16 cellular contexts compared by ENCODE assay signal in the genomic region with DNA sequence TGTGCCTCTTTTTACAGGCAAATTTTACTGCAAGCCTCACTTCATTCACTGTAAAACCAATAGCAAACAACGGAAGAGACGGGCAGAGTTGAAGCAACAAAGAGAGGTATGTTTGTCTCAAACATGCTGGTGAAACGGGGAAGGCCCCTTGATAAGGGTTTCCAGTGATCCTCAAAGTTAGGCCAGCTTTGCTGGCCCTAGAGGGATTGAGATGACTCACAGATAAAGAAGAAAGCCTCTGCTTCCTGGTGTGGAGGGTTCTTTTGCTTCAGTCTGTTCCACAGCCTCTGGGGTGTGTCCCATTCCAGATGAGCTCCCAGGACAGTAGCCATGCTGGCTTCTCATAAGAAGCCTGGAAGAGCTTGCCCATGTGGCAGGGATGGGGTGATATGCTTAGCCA.
DNase-seq lines count a peak whose midpoint lies in the region; ATAC-seq, FAIRE-seq and TF ChIP-seq lines count a peak whose summit lies in the region.
"Had no signal": no experiment of that assay in that cellular context is flagged by ENCODE, and none has a peak within 500 bp of the region (broad histone marks: within the 10 kb centered on the region; RNA-seq: fewer than 3 reads in every experiment).

No MANE protein-coding gene starts in this region.

- no peaks in the 10 kb centered on the region for H3K9me3 ChIP-seq in PC-9 (ENCODE audit: insufficient read depth, low read depth)
- H3K9me3 ChIP-seq: SJCRH30 had no signal

- H3K27ac ChIP-seq in PC-9, result peak overlapping the region; percentile 60
- H3K27ac ChIP-seq: SJCRH30 had no signal

- peaks cover 22% of the 10 kb centered on the region for H3F3A ChIP-seq in PC-9 (ENCODE audit: insufficient read depth, low read depth)

- FAIRE-seq in urothelium cell line (lab: Jason Lieb, UNC) (no peak), HTR-8/SVneo (lab: Jason Lieb, UNC) (no peak)
- FAIRE-seq: islet of Langerhans had no signal

- no TSS peak for BruUV-seq in PC-9 (replicated peaks; lab: Mats Ljungman, UMichigan)

- H3K4me3 ChIP-seq in PC-9 (no peak overlapping the region), fibroblast of pulmonary artery (replicated peaks; ENCODE audit: low read depth, low read length) (no peak overlapping the region)
- H3K4me3 ChIP-seq: SJCRH30 had no signal

- TF ChIP-seq CTCF in PC-9 (conservative IDR thresholded peaks at IDR 0.05) (no peak), fibroblast of pulmonary artery (IDR thresholded peaks at IDR 0.05; ENCODE audit: low read length, missing control alignments) (no peak)

- peaks cover 7% of the 10 kb centered on the region for H3K36me3 ChIP-seq in PC-9 (ENCODE audit: low read depth)
- H3K36me3 ChIP-seq: SJCRH30 had no signal

- H3K79me2 ChIP-seq in PC-9 (ENCODE audit: low read depth), result no peaks in the 10 kb centered on the region

- H3K4me2 ChIP-seq in PC-9, result peak overlapping the region; percentile 47; the same call in 1 of the 2 replicates

- POLR2A ChIA-PET in PC-9 (lab: Charles Lee; ENCODE audit: unreplicated experiment), result interaction anchor here (0.5 kb wide), 1 partner anchor 1327 kb away, joined by 3 read pairs; no protein-coding TSS in a partner anchor

- DNase-seq in ELF-1 (ENCODE audit: low read depth, low spot score), result peak; percentile 78
- peak; percentile 40 to 82 for DNase-seq in PC-9
- peak; percentile 54 for DNase-seq in fibroblast of pulmonary artery (ENCODE audit: low read depth)
- peak; percentile 22 for DNase-seq in renal cortical epithelial cell (ENCODE audit: low read depth)
- DNase-seq in urothelium cell line (ENCODE audit: low spot score), result no peak
- DNase-seq in HTR-8/SVneo (ENCODE audit: insufficient read length, low spot score), result no peak
- DNase-seq: activated naive CD4-positive, alpha-beta T cell treated with Interleukin-2 at 50 U/mL for 16 hours; Kasumi-1; naive B cell; NCI-H1930; retina; SJCRH30; stimulated activated naive CD4-positive, alpha-beta T cell treated with Interleukin-2 at 50 U/mL for 16 hours had no signal

- CTCF ChIA-PET in PC-9 (lab: Charles Lee), result no interaction called here

- no peak overlapping the region for H2AFZ ChIP-seq in PC-9

- ATAC-seq in HG02870 (IDR thresholded peaks at IDR 0.05; ENCODE audit: unreplicated experiment), result no peak
- ATAC-seq in GM21576 (IDR thresholded peaks at IDR 0.05; ENCODE audit: unreplicated experiment), result no peak

- peaks cover 25% of the 10 kb centered on the region for H3K4me1 ChIP-seq in PC-9 (replicated peaks; ENCODE audit: insufficient read depth)

- intact Hi-C loops in PC-9 (cut with micrococcal nuclease; ENCODE audit: unreplicated experiment), result no loop called here

- H4K20me1 ChIP-seq in PC-9 (ENCODE audit: insufficient read depth), result no peaks in the 10 kb centered on the region

- H3K9me2 ChIP-seq in PC-9 (ENCODE audit: insufficient read depth), result no peaks in the 10 kb centered on the region

- no peaks in the 10 kb centered on the region for H3K27me3 ChIP-seq in PC-9 (ENCODE audit: insufficient read depth, low read depth)
- H3K27me3 ChIP-seq: SJCRH30 had no signal

Comparison
In these comparisons a context has a peak if more than half of its experiments do, and no peak if none do; other contexts are left out.
1. DNase-seq: peak in ELF-1 (single experiment), PC-9 (2 of 2), fibroblast of pulmonary artery (single experiment) and renal cortical epithelial cell (single experiment); none in urothelium cell line (single experiment) and HTR-8/SVneo (single experiment).